8 cellular contexts compared by ENCODE assay signal in genomic region chr9:35790385-35791291, GRCh38. TPM values are rescaled to one million over a fixed set of nuclear protein-coding genes. Genes with fewer than 3 reads are reported as not detected.
DNase-seq lines count a peak whose midpoint lies in the region; ATAC-seq, FAIRE-seq and TF ChIP-seq lines count a peak whose summit lies in the region.

No MANE protein-coding gene starts in this region.

- POLR2A ChIA-PET in endothelial cell of umbilical vein (lab: Charles Lee): interaction anchor here (0.6 to 2.5 kb wide), 4 partner anchors 34 to 91 kb away, joined by 3 to 9 read pairs (median 4); partner anchors contain the start of genes GBA2 and RGP1

- peaks cover 7% of the 10 kb centered on the region for H3K79me2 ChIP-seq in endothelial cell of umbilical vein (ENCODE audit: control insufficient read depth, insufficient read depth, low read length)

- CTCF ChIA-PET in activated CD8-positive, alpha-beta memory T cell treated with anti-CD3 and anti-CD28 coated beads, Interleukin-2, amount 10 ng/mL, durations not matched to agents 7 days and 5 days (lab: Charles Lee): interaction anchor here (0.6 to 3.7 kb wide), 34 partner anchors 9 to 170 kb away, joined by 3 to 76 read pairs (median 4); partner anchors contain the start of genes CREB3, FAM221B, GBA2 and HINT2
- CTCF ChIA-PET in endothelial cell of umbilical vein (lab: Charles Lee): interaction anchor here (0.7 to 6.5 kb wide), 64 partner anchors 9 to 538 kb away, joined by 3 to 277 read pairs (median 6); partner anchors contain the start of genes CCDC107, CREB3, FAM221B and GBA2

- H3K4me3 Mint-ChIP-seq in activated CD8-positive, alpha-beta memory T cell treated with anti-CD3 and anti-CD28 coated beads, Interleukin-2, amount 10 ng/mL, durations not matched to agents 7 days and 5 days: no peak overlapping the region

- H3K27me3 Mint-ChIP-seq in activated CD8-positive, alpha-beta memory T cell treated with anti-CD3 and anti-CD28 coated beads, Interleukin-2, amount 10 ng/mL, durations not matched to agents 7 days and 5 days: no peaks in the 10 kb centered on the region

- no peak overlapping the region for H3K27ac Mint-ChIP-seq in activated CD8-positive, alpha-beta memory T cell treated with anti-CD3 and anti-CD28 coated beads, Interleukin-2, amount 10 ng/mL, durations not matched to agents 7 days and 5 days

- peaks cover 1% of the 10 kb centered on the region for H3K36me3 Mint-ChIP-seq in activated CD8-positive, alpha-beta memory T cell treated with anti-CD3 and anti-CD28 coated beads, Interleukin-2, amount 10 ng/mL, durations not matched to agents 7 days and 5 days

- peak; percentile 56 for DNase-seq in COR-L47 (lab: John Stamatoyannopoulos, UW)
- DNase-seq in NCI-H82 (lab: John Stamatoyannopoulos, UW): peak; percentile 93
- DNase-seq in activated CD8-positive, alpha-beta memory T cell treated with anti-CD3 and anti-CD28 coated beads, Interleukin-2, amount 10 ng/mL, durations not matched to agents 7 days and 5 days: peak; percentile 69
- peak; percentile 78 for DNase-seq in endothelial cell of umbilical vein (ENCODE audit: low read depth, low spot score)
- peak; percentile 9 to 26 for DNase-seq in stimulated activated CD8-positive, alpha-beta memory T cell treated with anti-CD3 and anti-CD28 coated beads, Interleukin-2, amount 100 ng/mL, for 48 hours (ENCODE audit: low read depth in 2 of 2)

- H3K27ac ChIP-seq in endothelial cell of umbilical vein (ENCODE audit: insufficient read depth, low read depth, low read length): no peak overlapping the region
- H3K27ac ChIP-seq in mesodermal cell (ENCODE audit: low read depth, low read length, severe bottlenecking): no peak overlapping the region

- FAIRE-seq in endothelial cell of umbilical vein (lab: Jason Lieb, UNC): peak; percentile 95

- H3K27me3 ChIP-seq in endothelial cell of umbilical vein (ENCODE audit: control insufficient read depth in 2 of 2, insufficient read depth in 2 of 2, low read length in 2 of 2): no peaks in the 10 kb centered on the region

- intact Hi-C loops in endothelial cell of umbilical vein (cut with micrococcal nuclease): loop anchor here (1.0 to 2.0 kb wide), 6 partner anchors 25 to 233 kb away; partner anchors contain the start of gene HINT2

- peak; percentile 56 for ATAC-seq in HG03378 (IDR thresholded peaks at IDR 0.05; ENCODE audit: unreplicated experiment)
- ATAC-seq in activated CD8-positive, alpha-beta memory T cell treated with anti-CD3 and anti-CD28 coated beads, Interleukin-2, amount 10 ng/mL, durations not matched to agents 7 days and 5 days: peak; percentile 89
- ATAC-seq in GM19452 (IDR thresholded peaks at IDR 0.05; ENCODE audit: unreplicated experiment): no peak

- H3K36me3 ChIP-seq in endothelial cell of umbilical vein (ENCODE audit: control insufficient read depth in 2 of 2, extremely low read depth in 1 of 2, insufficient read depth in 2 of 2, low read length in 2 of 2): no peaks in the 10 kb centered on the region
- H3K36me3 ChIP-seq in mesodermal cell (ENCODE audit: control insufficient read depth, insufficient read depth, low read length): no peaks in the 10 kb centered on the region

- H3K4me3 ChIP-seq in endothelial cell of umbilical vein (replicated peaks in 1 of 3; ENCODE audit: insufficient read depth in 1 of 3, low read depth in 1 of 3, low read length in 3 of 3): peak overlapping the region in 1 of 3 experiments; percentile 11
- H3K4me3 ChIP-seq in mesodermal cell (ENCODE audit: extremely low read depth, insufficient read depth, low read length, poor library complexity, severe bottlenecking): peak overlapping the region; percentile 19

- WGBS in mesodermal cell (ENCODE audit: insufficient coverage in 2 of 2), 2 experiments: 46 to 51% methylated on average over 24 to 34 of the region's 37 CpGs

- no peaks in the 10 kb centered on the region for H3K9me3 Mint-ChIP-seq in activated CD8-positive, alpha-beta memory T cell treated with anti-CD3 and anti-CD28 coated beads, Interleukin-2, amount 10 ng/mL, durations not matched to agents 7 days and 5 days (ENCODE audit: low read depth)

- H3K9me3 ChIP-seq in endothelial cell of umbilical vein (replicated peaks; ENCODE audit: control insufficient read depth, insufficient read depth, low read length) (no peaks in the 10 kb centered on the region), mesodermal cell (ENCODE audit: control insufficient read depth, low read length) (no peaks in the 10 kb centered on the region)

- H4K20me1 ChIP-seq in endothelial cell of umbilical vein (replicated peaks; ENCODE audit: control insufficient read depth, extremely low read depth, insufficient read depth, low read length): no peaks in the 10 kb centered on the region

- peaks cover 11% of the 10 kb centered on the region for H3K4me1 Mint-ChIP-seq in activated CD8-positive, alpha-beta memory T cell treated with anti-CD3 and anti-CD28 coated beads, Interleukin-2, amount 10 ng/mL, durations not matched to agents 7 days and 5 days

- dilution Hi-C loops in endothelial cell of umbilical vein (cut with MboI; ENCODE audit: extremely low pct_ligation_motif_present, low sequenced_read_pairs): no loop called here

- TF ChIP-seq CTCF in endothelial cell of umbilical vein (IDR thresholded peaks at IDR 0.05; ENCODE audit: extremely low read depth in 1 of 2, insufficient read depth in 1 of 2, low read depth in 1 of 2, low read length in 2 of 2): peak; percentile 76 to 84

- H3K4me1 ChIP-seq in endothelial cell of umbilical vein (ENCODE audit: control insufficient read depth, extremely low read depth, insufficient read depth, low read length) (peaks cover 28% of the 10 kb centered on the region), mesodermal cell (ENCODE audit: control insufficient read depth, insufficient read depth, low read length, poor library complexity, severe bottlenecking) (peaks cover 33% of the 10 kb centered on the region)

- H2AFZ ChIP-seq in endothelial cell of umbilical vein (ENCODE audit: low read depth, low read length): peak overlapping the region; percentile 85

- TF ChIP-seq POLR2A in endothelial cell of umbilical vein (IDR thresholded peaks at IDR 0.05; ENCODE audit: low read depth, low read length): no peak

- H3K9me1 ChIP-seq in endothelial cell of umbilical vein (replicated peaks; ENCODE audit: control insufficient read depth, extremely low read depth, insufficient read depth, low read length): no peaks in the 10 kb centered on the region

- H3K4me2 ChIP-seq in endothelial cell of umbilical vein (ENCODE audit: insufficient read depth, low read length): no peak overlapping the region

- no peak overlapping the region for H3K9ac ChIP-seq in endothelial cell of umbilical vein (replicated peaks; ENCODE audit: extremely low read depth, insufficient read depth, low read length)

- BruUV-seq in endothelial cell of umbilical vein (replicated peaks; lab: Mats Ljungman, UMichigan): no TSS peak

RNA-seq across cellular contexts. Expression of gene NPR2, which starts 0.8 kb away (rescaled TPM):
- 10 to 100 TPM; 12.4 to 13.4 TPM for total RNA-seq in activated CD8-positive, alpha-beta memory T cell treated with anti-CD3 and anti-CD28 coated beads, Interleukin-2, amount 10 ng/mL, durations not matched to agents 7 days and 5 days
- 25.6 and 28.7 TPM in 2 replicates for total RNA-seq in endothelial cell of umbilical vein
- 14.4 and 16.4 TPM in 2 replicates for polyA plus RNA-seq in endothelial cell of umbilical vein
- polyA plus RNA-seq in endothelial cell of umbilical vein (2011; cell fraction: cytosol; rRNA removed): 24.6 and 25.9 TPM in 2 replicates
- 113 and 131 TPM in 2 replicates for polyA plus RNA-seq in endothelial cell of umbilical vein (2011; cell fraction: nucleus; rRNA removed)
- polyA plus RNA-seq in endothelial cell of umbilical vein (2012): 32.5 and 38.4 TPM in 2 replicates
- polyA minus RNA-seq in endothelial cell of umbilical vein: 8.4 and 14.5 TPM in 2 replicates
- 0.51 TPM for polyA minus RNA-seq in endothelial cell of umbilical vein (2011; cell fraction: cytosol; rRNA and poly(A)+ RNA removed)
- 5.2 and 9.5 TPM in 2 replicates for polyA minus RNA-seq in endothelial cell of umbilical vein (2011; cell fraction: nucleus; rRNA and poly(A)+ RNA removed)
- 44.1 TPM for polyA plus RNA-seq in mesodermal cell (2013, experiment 1 of 2)
- polyA plus RNA-seq in mesodermal cell (2013, experiment 2 of 2): 35.2 TPM

RNA-seq across cellular contexts. Expression of gene SPAG8, which starts 21.4 kb away (rescaled TPM):
- 1 to 10 TPM; 1.2 to 1.4 TPM for total RNA-seq in activated CD8-positive, alpha-beta memory T cell treated with anti-CD3 and anti-CD28 coated beads, Interleukin-2, amount 10 ng/mL, durations not matched to agents 7 days and 5 days
- 0.69 TPM in 1 of 2 replicates, not detected in the other for total RNA-seq in endothelial cell of umbilical vein
- 0.21 TPM in 2 replicates for polyA plus RNA-seq in endothelial cell of umbilical vein
- polyA plus RNA-seq in endothelial cell of umbilical vein (2011; cell fraction: cytosol; rRNA removed): 0.13 and 0.14 TPM in 2 replicates
- 0.84 and 0.94 TPM in 2 replicates for polyA plus RNA-seq in endothelial cell of umbilical vein (2011; cell fraction: nucleus; rRNA removed)
- polyA plus RNA-seq in endothelial cell of umbilical vein (2012): 0.12 and 0.62 TPM in 2 replicates
- polyA minus RNA-seq in endothelial cell of umbilical vein: not detected in 2 replicates
- not detected for polyA minus RNA-seq in endothelial cell of umbilical vein (2011; cell fraction: cytosol; rRNA and poly(A)+ RNA removed)
- polyA minus RNA-seq in endothelial cell of umbilical vein (2011; cell fraction: nucleus; rRNA and poly(A)+ RNA removed): 0.29 TPM in 1 of 2 replicates, not detected in the other
- polyA plus RNA-seq in mesodermal cell (2013, experiment 1 of 2): 0.77 TPM
- 0.96 TPM for polyA plus RNA-seq in mesodermal cell (2013, experiment 2 of 2)

RNA-seq across cellular contexts. Expression of gene HINT2, which starts 24.2 kb away (rescaled TPM):
- 10 to 100 TPM; 68.9 to 73.5 TPM for total RNA-seq in activated CD8-positive, alpha-beta memory T cell treated with anti-CD3 and anti-CD28 coated beads, Interleukin-2, amount 10 ng/mL, durations not matched to agents 7 days and 5 days
- total RNA-seq in endothelial cell of umbilical vein: 27.2 and 37.4 TPM in 2 replicates
- 41.6 and 42.1 TPM in 2 replicates for polyA plus RNA-seq in endothelial cell of umbilical vein
- polyA plus RNA-seq in endothelial cell of umbilical vein (2011; cell fraction: cytosol; rRNA removed): 33.6 and 34.1 TPM in 2 replicates
- polyA plus RNA-seq in endothelial cell of umbilical vein (2011; cell fraction: nucleus; rRNA removed): 14.6 and 19.0 TPM in 2 replicates
- polyA plus RNA-seq in endothelial cell of umbilical vein (2012): 28.0 and 31.9 TPM in 2 replicates
- 9.0 and 9.8 TPM in 2 replicates for polyA minus RNA-seq in endothelial cell of umbilical vein
- 6.8 TPM for polyA minus RNA-seq in endothelial cell of umbilical vein (2011; cell fraction: cytosol; rRNA and poly(A)+ RNA removed)
- 1.9 and 4.5 TPM in 2 replicates for polyA minus RNA-seq in endothelial cell of umbilical vein (2011; cell fraction: nucleus; rRNA and poly(A)+ RNA removed)
- polyA plus RNA-seq in mesodermal cell (2013, experiment 1 of 2): 45.3 TPM
- 39.3 TPM for polyA plus RNA-seq in mesodermal cell (2013, experiment 2 of 2)

RNA-seq across cellular contexts. Expression of gene MSMP, which starts 36.6 kb away (rescaled TPM):
- total RNA-seq in activated CD8-positive, alpha-beta memory T cell treated with anti-CD3 and anti-CD28 coated beads, Interleukin-2, amount 10 ng/mL, durations not matched to agents 7 days and 5 days: not detected
- total RNA-seq in endothelial cell of umbilical vein: 18.8 and 25.6 TPM in 2 replicates
- polyA plus RNA-seq in endothelial cell of umbilical vein: 23.5 and 29.0 TPM in 2 replicates
- 27.7 and 40.2 TPM in 2 replicates for polyA plus RNA-seq in endothelial cell of umbilical vein (2011; cell fraction: cytosol; rRNA removed)
- polyA plus RNA-seq in endothelial cell of umbilical vein (2011; cell fraction: nucleus; rRNA removed): 9.9 and 11.8 TPM in 2 replicates
- 10.2 and 29.9 TPM in 2 replicates for polyA plus RNA-seq in endothelial cell of umbilical vein (2012)
- polyA minus RNA-seq in endothelial cell of umbilical vein: 7.9 and 10.8 TPM in 2 replicates
- polyA minus RNA-seq in endothelial cell of umbilical vein (2011; cell fraction: cytosol; rRNA and poly(A)+ RNA removed): not detected
- 1.5 and 2.1 TPM in 2 replicates for polyA minus RNA-seq in endothelial cell of umbilical vein (2011; cell fraction: nucleus; rRNA and poly(A)+ RNA removed)
- 1.4 TPM for polyA plus RNA-seq in mesodermal cell (2013, experiment 1 of 2)
- polyA plus RNA-seq in mesodermal cell (2013, experiment 2 of 2): not detected

RNA-seq across cellular contexts. Expression of gene FAM221B, which starts 37.9 kb away (rescaled TPM):
- total RNA-seq in activated CD8-positive, alpha-beta memory T cell treated with anti-CD3 and anti-CD28 coated beads, Interleukin-2, amount 10 ng/mL, durations not matched to agents 7 days and 5 days: not detected
- not detected in 2 replicates for total RNA-seq in endothelial cell of umbilical vein
- polyA plus RNA-seq in endothelial cell of umbilical vein: not detected in 2 replicates
- not detected in 2 replicates for polyA plus RNA-seq in endothelial cell of umbilical vein (2011; cell fraction: cytosol; rRNA removed)
- polyA plus RNA-seq in endothelial cell of umbilical vein (2011; cell fraction: nucleus; rRNA removed): not detected in 2 replicates
- polyA plus RNA-seq in endothelial cell of umbilical vein (2012): not detected in 2 replicates
- polyA minus RNA-seq in endothelial cell of umbilical vein: not detected in 2 replicates
- not detected for polyA minus RNA-seq in endothelial cell of umbilical vein (2011; cell fraction: cytosol; rRNA and poly(A)+ RNA removed)
- polyA minus RNA-seq in endothelial cell of umbilical vein (2011; cell fraction: nucleus; rRNA and poly(A)+ RNA removed): not detected in 2 replicates
- polyA plus RNA-seq in mesodermal cell (2013, experiment 1 of 2): 0.55 TPM
- polyA plus RNA-seq in mesodermal cell (2013, experiment 2 of 2): 0.46 TPM

Comparison
In these comparisons a context has a peak if more than half of its experiments do, and no peak if none do; other contexts are left out.
1. DNase-seq: peak in every context shown above with its lines; median percentile 93 in NCI-H82; 78 in endothelial cell of umbilical vein; 69 in activated CD8-positive, alpha-beta memory T cell treated with anti-CD3 and anti-CD28 coated beads, Interleukin-2, amount 10 ng/mL, durations not matched to agents 7 days and 5 days; 56 in COR-L47; 18 in stimulated activated CD8-positive, alpha-beta memory T cell treated with anti-CD3 and anti-CD28 coated beads, Interleukin-2, amount 100 ng/mL, for 48 hours.